9 cellular contexts compared by ENCODE assay signal in genomic region chr4:178781779-178782178, GRCh38.
"Had no signal": no experiment of that assay in that cellular context is flagged by ENCODE, and none has a peak within 500 bp of the region (broad histone marks: within the 10 kb centered on the region; RNA-seq: fewer than 3 reads in every experiment).

No MANE protein-coding gene starts in this region.

- DNase-seq: GM23248, GOT3, H7, H9, HCEC 1CT, HFFc6 had no signal

- ATAC-seq: GM23338, HCT116 had no signal

- H3K9me3 ChIP-seq: HAP-1 had no signal

- H3K4me1 ChIP-seq: HAP-1 had no signal

- H3K27ac ChIP-seq: GM23248 had no signal

- H3K9me3 Mint-ChIP-seq: GM23338, H9 had no signal

- H3K4me3 ChIP-seq: GM23248, GM23338, HAP-1 had no signal

- H3K27ac Mint-ChIP-seq: H9, HFFc6 had no signal

- H3K36me3 ChIP-seq: HAP-1 had no signal

- H3K9ac ChIP-seq: GM23248 had no signal

- H3K4me2 ChIP-seq: GM23338 had no signal

- H2AFZ ChIP-seq: GM23248 had no signal

- H3K4me1 Mint-ChIP-seq: GM23338 had no signal

- H3K4me3 Mint-ChIP-seq: GM23338, H9, HFFc6 had no signal
